ENCODE assay signal across 19 cellular contexts in genomic region chr7:25864943-25865633, GRCh38.
"Had no signal": no experiment of that assay in that cellular context is flagged by ENCODE, and none has a peak within 500 bp of the region (broad histone marks: within the 10 kb centered on the region; RNA-seq: fewer than 3 reads in every experiment).

No MANE protein-coding gene starts in this region.

- H3K4me2 ChIP-seq: hepatocyte had no signal

- H3K79me2 ChIP-seq: hepatocyte had no signal

- H3K4me3 Mint-ChIP-seq: activated CD4-positive, alpha-beta memory T cell treated with anti-CD3 and anti-CD28 coated beads, Interleukin-2, amount 10 ng/mL, durations not matched to agents 7 days and 5 days; activated naive CD4-positive, alpha-beta T cell treated with anti-CD3 and anti-CD28 coated beads for 36 hours; activated naive CD8-positive, alpha-beta T cell treated with anti-CD3 and anti-CD28 coated beads, Interleukin-2, amount 50 U/mL, for 24 hours; naive thymus-derived CD8-positive, alpha-beta T cell; stimulated activated naive B cell treated with anti-CD40 and anti-IgM and Interleukin-4, amounts not matched to agents 10 μg/mL and 1 μg/mL and 100 μg/mL, for 72 hours had no signal

- H2AFZ ChIP-seq: hepatocyte had no signal

- H3K9me3 ChIP-seq: lower lobe of right lung, ovary had no signal

- DNase-seq: activated CD4-positive, alpha-beta memory T cell treated with anti-CD3 and anti-CD28 coated beads, Interleukin-2, amount 10 ng/mL, durations not matched to agents 7 days and 5 days; activated CD4-positive, alpha-beta T cell treated with anti-CD3 and anti-CD28 coated beads for 48 hours; activated CD4-positive, CD25-positive, alpha-beta regulatory T cell; activated naive CD4-positive, alpha-beta T cell treated with anti-CD3 and anti-CD28 coated beads for 36 hours; activated naive CD8-positive, alpha-beta T cell treated with anti-CD3 and anti-CD28 coated beads, Interleukin-2, amount 50 U/mL, for 24 hours; activated T-cell treated with anti-CD3 and anti-CD28 coated beads, Interleukin-2, amount 50 U/mL, for 1 hour; anterior cingulate cortex; caudate nucleus; foreskin fibroblast; left colon; lower lobe of right lung; naive thymus-derived CD8-positive, alpha-beta T cell; ovary; stimulated activated naive B cell treated with anti-CD40 and anti-IgM and Interleukin-4, amounts not matched to agents 10 μg/mL and 1 μg/mL and 100 μg/mL, for 72 hours had no signal

- H3K27ac Mint-ChIP-seq: activated CD4-positive, alpha-beta memory T cell treated with anti-CD3 and anti-CD28 coated beads, Interleukin-2, amount 10 ng/mL, durations not matched to agents 7 days and 5 days; activated naive CD4-positive, alpha-beta T cell treated with anti-CD3 and anti-CD28 coated beads for 36 hours; activated naive CD8-positive, alpha-beta T cell treated with anti-CD3 and anti-CD28 coated beads, Interleukin-2, amount 50 U/mL, for 24 hours; activated T-helper 2 cell treated with anti-CD3 and anti-CD28 coated beads, Interferon-gamma antibody, Interleukin-2, Interleukin-4, amounts not matched to agents 10 μg/mL and 5 μg/mL and 100 μg/mL, durations not matched to agents 14 hours and 24 hours and 36 hours; brain; naive thymus-derived CD8-positive, alpha-beta T cell; stimulated activated naive B cell treated with anti-CD40 and anti-IgM and Interleukin-4, amounts not matched to agents 10 μg/mL and 1 μg/mL and 100 μg/mL, for 72 hours had no signal

- H3K9me3 Mint-ChIP-seq: activated CD4-positive, alpha-beta memory T cell treated with anti-CD3 and anti-CD28 coated beads, Interleukin-2, amount 10 ng/mL, durations not matched to agents 7 days and 5 days; activated naive CD4-positive, alpha-beta T cell treated with anti-CD3 and anti-CD28 coated beads for 36 hours; activated T-helper 2 cell treated with anti-CD3 and anti-CD28 coated beads, Interferon-gamma antibody, Interleukin-2, Interleukin-4, amounts not matched to agents 10 μg/mL and 5 μg/mL and 100 μg/mL, durations not matched to agents 14 hours and 24 hours and 36 hours had no signal

- ATAC-seq: activated naive CD8-positive, alpha-beta T cell treated with anti-CD3 and anti-CD28 coated beads, Interleukin-2, amount 50 U/mL, for 24 hours; left colon; lower lobe of right lung; naive thymus-derived CD8-positive, alpha-beta T cell; sciatic nerve; stimulated activated naive B cell treated with anti-CD40 and anti-IgM and Interleukin-4, amounts not matched to agents 10 μg/mL and 1 μg/mL and 100 μg/mL, for 72 hours had no signal

- H3K27ac ChIP-seq: epithelial cell of prostate, hepatocyte, lower lobe of right lung, ovary had no signal

- H3K36me3 Mint-ChIP-seq: brain had no signal
